Comparison of ENCODE assay signal across 8 cellular contexts in genomic region chr16:369866-370436, GRCh38. TPM values are rescaled to one million over a fixed set of nuclear protein-coding genes. Genes with fewer than 3 reads are reported as not detected.
A peak's percentile ranks its signal among the peaks of the same experiment; 100 is the strongest.
DNase-seq lines count a peak whose midpoint lies in the region; ATAC-seq, FAIRE-seq and TF ChIP-seq lines count a peak whose summit lies in the region.

No MANE protein-coding gene starts in this region.

- TF ChIP-seq EP300 in HepG2 (IDR thresholded peaks at IDR 0.05; ENCODE audit: low read depth in 2 of 2, low read length in 2 of 2) = no peak
- no peak for TF ChIP-seq EP300 in HepG2 (CRISPR knock-in tag; IDR thresholded peaks at IDR 0.05; ENCODE audit: borderline replicate concordance)

- peak overlapping the region; percentile 57 to 79 (median 75); a peak in 5 of 6 replicates for H3K4me3 ChIP-seq in HepG2 (replicated peaks in 1 of 3; ENCODE audit: insufficient read depth in 1 of 3, low read depth in 2 of 3, low read length in 3 of 3)
- H3K4me3 ChIP-seq in uterus = peak overlapping the region; percentile 41 to 52

- in situ Hi-C loops in HepG2 (cut with HindIII; ENCODE audit: extremely low pct_ligation_motif_present, low pct_unique_long_range_greater_than_20kb) = no loop called here

- H3K27me3 ChIP-seq in HepG2 (ENCODE audit: control insufficient read depth in 1 of 2, insufficient read depth in 2 of 2, low read length in 2 of 2) = no peaks in the 10 kb centered on the region
- H3K27me3 ChIP-seq in uterus = no peaks in the 10 kb centered on the region

- peaks cover 4% of the 10 kb centered on the region for H3K36me3 Mint-ChIP-seq in activated naive CD4-positive, alpha-beta T cell treated with anti-CD3 and anti-CD28 coated beads for 36 hours (ENCODE audit: low read depth)
- H3K36me3 Mint-ChIP-seq in activated naive CD4-positive, alpha-beta T cell treated with anti-CD3 and anti-CD28 coated beads, Interleukin-2, amount 50 U/mL, for 72 hours = no peaks in the 10 kb centered on the region
- H3K36me3 Mint-ChIP-seq in MCF 10A (ENCODE audit: insufficient read depth, unreplicated experiment) = peaks cover 23% of the 10 kb centered on the region

- intact Hi-C loops in activated naive CD4-positive, alpha-beta T cell treated with anti-CD3 and anti-CD28 coated beads for 36 hours (cut with micrococcal nuclease) = loop anchor here (1.0 to 2.0 kb wide), 3 partner anchors 10 to 31 kb away; partner anchors contain the start of gene DECR2
- intact Hi-C loops in MCF 10A (cut with micrococcal nuclease) = no loop called here
- intact Hi-C loops in HepG2 (cut with micrococcal nuclease; ENCODE audit: unreplicated experiment) = no loop called here
- intact Hi-C loops in uterus (cut with DNase I; ENCODE audit: low total_unique reads) = no loop called here

- no peak overlapping the region for H3K27ac Mint-ChIP-seq in activated naive CD4-positive, alpha-beta T cell treated with anti-CD3 and anti-CD28 coated beads for 36 hours
- H3K27ac Mint-ChIP-seq in activated naive CD4-positive, alpha-beta T cell treated with anti-CD3 and anti-CD28 coated beads, Interleukin-2, amount 50 U/mL, for 72 hours = peak overlapping the region in 1 of 2 donors; percentile 94
- peak overlapping the region; percentile 90 for H3K27ac Mint-ChIP-seq in MCF 10A (ENCODE audit: low read depth, unreplicated experiment)

- H3K79me2 ChIP-seq in HepG2 (ENCODE audit: insufficient read depth, low read length) = peaks cover 6% of the 10 kb centered on the region

- no peaks in the 10 kb centered on the region for H4K20me1 ChIP-seq in HepG2 (ENCODE audit: insufficient read depth, low read length)

- TF ChIP-seq POLR2A in HepG2 (IDR thresholded peaks at IDR 0.05; ENCODE audit: insufficient read depth in 1 of 2, low read depth in 2 of 2, low read length in 2 of 2) (no peak), uterus (IDR thresholded peaks at IDR 0.05) (no peak)

- POLR2A ChIA-PET in MCF 10A (lab: Yijun Ruan, JAX) = interaction anchor here (0.6 to 1.6 kb wide), 7 partner anchors 9 to 157 kb away, joined by 3 to 13 read pairs (median 4); partner anchors contain the start of genes AXIN1, CAPN15, FAM234A and PGAP6
- POLR2A ChIA-PET in HepG2 (lab: Yijun Ruan, JAX) = interaction anchor here (0.6 to 2.8 kb wide), 6 partner anchors 8 to 311 kb away, joined by 3 to 27 read pairs (median 6); partner anchors contain the start of genes AXIN1, DECR2, FAM234A and PGAP6

- H2AFZ ChIP-seq in HepG2 (ENCODE audit: low read length) = no peak overlapping the region

- no peak for TF ChIP-seq RAD21 in HepG2 (CRISPR knock-in tag; IDR thresholded peaks at IDR 0.05)

- peaks cover 14% of the 10 kb centered on the region for H3K4me1 Mint-ChIP-seq in activated naive CD4-positive, alpha-beta T cell treated with anti-CD3 and anti-CD28 coated beads for 36 hours (ENCODE audit: low read depth)
- no peaks in the 10 kb centered on the region for H3K4me1 Mint-ChIP-seq in MCF 10A (ENCODE audit: insufficient read depth, unreplicated experiment)

- BruUV-seq in MCF 10A (replicated peaks; lab: Mats Ljungman, UMichigan) = no TSS peak
- no TSS peak for BruUV-seq in HepG2 (replicated peaks; lab: Mats Ljungman, UMichigan)

- no peak for ATAC-seq in activated naive CD4-positive, alpha-beta T cell treated with anti-CD3 and anti-CD28 coated beads, Interleukin-2, amount 50 U/mL, for 72 hours
- ATAC-seq in HepG2 = peak; percentile 62
- no peak for ATAC-seq in GM21717 (IDR thresholded peaks at IDR 0.05; ENCODE audit: unreplicated experiment)

- H3K27me3 Mint-ChIP-seq in activated naive CD4-positive, alpha-beta T cell treated with anti-CD3 and anti-CD28 coated beads for 36 hours (ENCODE audit: low read depth) = no peaks in the 10 kb centered on the region
- H3K27me3 Mint-ChIP-seq in MCF 10A (ENCODE audit: insufficient read depth, unreplicated experiment) = no peaks in the 10 kb centered on the region

- H3K9me3 ChIP-seq in HepG2 (ENCODE audit: low read length) = no peaks in the 10 kb centered on the region
- no peaks in the 10 kb centered on the region for H3K9me3 ChIP-seq in uterus

- H3K9ac ChIP-seq in HepG2 (ENCODE audit: insufficient read depth, low read depth, low read length) = peak overlapping the region; percentile 56

- H3K27ac ChIP-seq in HepG2 (ENCODE audit: extremely low read length, insufficient read depth, low read length) (no peak overlapping the region), uterus (no peak overlapping the region)

- peak overlapping the region; percentile 86 for H3K4me2 ChIP-seq in HepG2 (ENCODE audit: low read depth, low read length)

- 10% methylated on average over 33 of the region's 44 CpGs for WGBS in HepG2 (ENCODE audit: low lambda C conversion rate)

- H3K36me3 ChIP-seq in HepG2 (replicated peaks in 1 of 2; ENCODE audit: control insufficient read depth in 1 of 2, insufficient read depth in 2 of 2, low read length in 2 of 2) (peaks cover 12 to 36% of the 10 kb centered on the region in 2 experiments; a peak in 4 of 5 replicates), uterus (no peaks in the 10 kb centered on the region)

- peaks cover 30% of the 10 kb centered on the region for H3K4me1 ChIP-seq in HepG2 (ENCODE audit: insufficient read depth, low read length)
- H3K4me1 ChIP-seq in uterus = peaks cover 4 to 11% of the 10 kb centered on the region in 2 donors

- no peaks in the 10 kb centered on the region for H3K9me3 Mint-ChIP-seq in activated naive CD4-positive, alpha-beta T cell treated with anti-CD3 and anti-CD28 coated beads for 36 hours
- H3K9me3 Mint-ChIP-seq in activated naive CD4-positive, alpha-beta T cell treated with anti-CD3 and anti-CD28 coated beads, Interleukin-2, amount 50 U/mL, for 72 hours = no peaks in the 10 kb centered on the region
- H3K9me3 Mint-ChIP-seq in MCF 10A (ENCODE audit: unreplicated experiment) = no peaks in the 10 kb centered on the region

- DNase-seq in activated naive CD4-positive, alpha-beta T cell treated with anti-CD3 and anti-CD28 coated beads for 36 hours = no peak
- DNase-seq in activated naive CD4-positive, alpha-beta T cell treated with anti-CD3 and anti-CD28 coated beads, Interleukin-2, amount 50 U/mL, for 72 hours (ENCODE audit: low spot score in 2 of 2) = no peak
- DNase-seq in MCF 10A (ENCODE audit: unreplicated experiment) = peak; percentile 28
- DNase-seq in HepG2 (ENCODE audit: low spot score) = no peak
- DNase-seq in uterus = no peak
- no peak for DNase-seq in activated CD8-positive, alpha-beta memory T cell treated with anti-CD3 and anti-CD28 coated beads for 24 hours
- DNase-seq in retina = no peak

- CTCF ChIA-PET in activated naive CD4-positive, alpha-beta T cell treated with anti-CD3 and anti-CD28 coated beads for 36 hours (lab: Charles Lee) = interaction anchor here (1.6 to 1.7 kb wide), 2 partner anchors 8 to 11 kb away, joined by 5 to 9 read pairs; no protein-coding TSS in a partner anchor
- CTCF ChIA-PET in MCF 10A (lab: Yijun Ruan, JAX) = interaction anchor here (0.6 kb wide), 1 partner anchor 332 kb away, joined by 3 read pairs; no protein-coding TSS in a partner anchor
- CTCF ChIA-PET in HepG2 (lab: Yijun Ruan, JAX; ENCODE audit: low intra/inter-chr PET ratio, low total read pairs) = no interaction called here

- FAIRE-seq in HepG2 (lab: Jason Lieb, UNC) = no peak

- TF ChIP-seq CTCF in MCF 10A (IDR thresholded peaks at IDR 0.05; ENCODE audit: unreplicated experiment) (no peak), HepG2 (CRISPR knock-in tag; IDR thresholded peaks at IDR 0.05) (no peak), uterus (IDR thresholded peaks at IDR 0.05) (no peak)

- peak overlapping the region; percentile 58 for H3K4me3 Mint-ChIP-seq in activated naive CD4-positive, alpha-beta T cell treated with anti-CD3 and anti-CD28 coated beads for 36 hours
- peak overlapping the region; percentile 81 for H3K4me3 Mint-ChIP-seq in MCF 10A (ENCODE audit: unreplicated experiment)

RNA-seq across cellular contexts. Expression of gene MRPL28, which starts 0.4 kb away (rescaled TPM):
- total RNA-seq in activated naive CD4-positive, alpha-beta T cell treated with anti-CD3 and anti-CD28 coated beads for 36 hours = 10 to 100 TPM; 68.3 to 74.0 TPM
- 10 to 100 TPM; 77.9 to 97.7 TPM for total RNA-seq in activated naive CD4-positive, alpha-beta T cell treated with anti-CD3 and anti-CD28 coated beads, Interleukin-2, amount 50 U/mL, for 72 hours
- 105 and 121 TPM in 2 replicates for total RNA-seq in MCF 10A (2022)
- total RNA-seq in HepG2 (2016; rRNA removed; fragmentation: Illumina TruSeq; extraction: Trizol) = 114 and 128 TPM in 2 replicates
- total RNA-seq in HepG2 (2016; cell fraction: cytosol; rRNA removed; fragmentation: Illumina TruSeq; extraction: Trizol; ENCODE audit: low read depth) = 30.5 and 32.3 TPM in 2 replicates
- 115 and 131 TPM in 2 replicates for total RNA-seq in HepG2 (2016; cell fraction: insoluble cytoplasmic fraction; rRNA removed; fragmentation: Illumina TruSeq; extraction: Trizol)
- total RNA-seq in HepG2 (2016; cell fraction: membrane; rRNA removed; fragmentation: Illumina TruSeq; extraction: Trizol) = 36.8 and 38.6 TPM in 2 replicates
- 35.6 and 38.6 TPM in 2 replicates for total RNA-seq in HepG2 (2016; cell fraction: nucleus; rRNA removed; fragmentation: Illumina TruSeq; extraction: Trizol)
- 121 and 135 TPM in 2 replicates for polyA plus RNA-seq in HepG2 (2011; rRNA removed)
- polyA plus RNA-seq in HepG2 (2011; cell fraction: cytosol; rRNA removed) = 141 and 211 TPM in 2 replicates
- polyA plus RNA-seq in HepG2 (2011; cell fraction: nucleus; rRNA removed) = 65.0 and 69.2 TPM in 2 replicates
- polyA plus RNA-seq in HepG2 (2012) = 50.0 and 56.2 TPM in 2 replicates
- 35.7 and 36.6 TPM in 2 replicates for polyA plus RNA-seq in HepG2 (2016; cell fraction: cytosol; fragmentation: Illumina TruSeq; extraction: Trizol; ENCODE audit: low read depth)
- 162 and 166 TPM in 2 replicates for polyA plus RNA-seq in HepG2 (2016; cell fraction: insoluble cytoplasmic fraction; fragmentation: Illumina TruSeq; extraction: Trizol; ENCODE audit: low read depth)
- polyA plus RNA-seq in HepG2 (2016; cell fraction: membrane; fragmentation: Illumina TruSeq; extraction: Trizol; ENCODE audit: low read depth) = 35.5 and 36.2 TPM in 2 replicates
- 85.4 and 90.0 TPM in 2 replicates for polyA plus RNA-seq in HepG2 (2016; cell fraction: nucleus; fragmentation: Illumina TruSeq; extraction: Trizol; ENCODE audit: insufficient read depth, low read depth)
- 51.3 and 73.8 TPM in 2 replicates for polyA minus RNA-seq in HepG2 (2011; rRNA and poly(A)+ RNA removed; ENCODE audit: low replicate concordance)
- polyA minus RNA-seq in HepG2 (2011; cell fraction: cytosol; rRNA and poly(A)+ RNA removed) = 29.4 and 29.5 TPM in 2 replicates
- polyA minus RNA-seq in HepG2 (2011; cell fraction: nucleus; rRNA and poly(A)+ RNA removed) = 10.2 and 13.2 TPM in 2 replicates
- 10 to 100 TPM; 32.4 to 97.3 (median 50.1) TPM for total RNA-seq in uterus

RNA-seq across cellular contexts. Expression of gene PGAP6, which starts 11.8 kb away (rescaled TPM):
- total RNA-seq in activated naive CD4-positive, alpha-beta T cell treated with anti-CD3 and anti-CD28 coated beads for 36 hours = 10 to 100 TPM; 19.9 to 20.9 TPM
- 10 to 100 TPM; 18.5 to 46.1 TPM for total RNA-seq in activated naive CD4-positive, alpha-beta T cell treated with anti-CD3 and anti-CD28 coated beads, Interleukin-2, amount 50 U/mL, for 72 hours
- total RNA-seq in MCF 10A (2022) (18.3 and 23.9 TPM in 2 replicates), HepG2 (2016; rRNA removed; fragmentation: Illumina TruSeq; extraction: Trizol) (33.7 and 52.7 TPM in 2 replicates), uterus (10 to 100 TPM; 10.6 to 36.2 (median 12.8) TPM)
- total RNA-seq in HepG2 (2016; cell fraction: cytosol; rRNA removed; fragmentation: Illumina TruSeq; extraction: Trizol; ENCODE audit: low read depth) = 52.2 and 54.4 TPM in 2 replicates
- 27.1 and 52.1 TPM in 2 replicates for total RNA-seq in HepG2 (2016; cell fraction: insoluble cytoplasmic fraction; rRNA removed; fragmentation: Illumina TruSeq; extraction: Trizol)
- total RNA-seq in HepG2 (2016; cell fraction: membrane; rRNA removed; fragmentation: Illumina TruSeq; extraction: Trizol) = 108 and 112 TPM in 2 replicates
- total RNA-seq in HepG2 (2016; cell fraction: nucleus; rRNA removed; fragmentation: Illumina TruSeq; extraction: Trizol) = 36.6 and 38.8 TPM in 2 replicates
- polyA plus RNA-seq in HepG2 (2011; rRNA removed) = 136 and 192 TPM in 2 replicates
- 183 and 222 TPM in 2 replicates for polyA plus RNA-seq in HepG2 (2011; cell fraction: cytosol; rRNA removed)
- polyA plus RNA-seq in HepG2 (2011; cell fraction: nucleus; rRNA removed) = 308 and 324 TPM in 2 replicates
- 54.7 and 75.9 TPM in 2 replicates for polyA plus RNA-seq in HepG2 (2012)
- 90.3 and 94.2 TPM in 2 replicates for polyA plus RNA-seq in HepG2 (2016; cell fraction: cytosol; fragmentation: Illumina TruSeq; extraction: Trizol; ENCODE audit: low read depth)
- polyA plus RNA-seq in HepG2 (2016; cell fraction: insoluble cytoplasmic fraction; fragmentation: Illumina TruSeq; extraction: Trizol; ENCODE audit: low read depth) = 43.3 and 54.7 TPM in 2 replicates
- 117 and 127 TPM in 2 replicates for polyA plus RNA-seq in HepG2 (2016; cell fraction: membrane; fragmentation: Illumina TruSeq; extraction: Trizol; ENCODE audit: low read depth)
- polyA plus RNA-seq in HepG2 (2016; cell fraction: nucleus; fragmentation: Illumina TruSeq; extraction: Trizol; ENCODE audit: insufficient read depth, low read depth) = 107 and 123 TPM in 2 replicates
- polyA minus RNA-seq in HepG2 (2011; rRNA and poly(A)+ RNA removed; ENCODE audit: low replicate concordance) = 53.1 and 397 TPM in 2 replicates
- polyA minus RNA-seq in HepG2 (2011; cell fraction: cytosol; rRNA and poly(A)+ RNA removed) = 61.4 and 63.3 TPM in 2 replicates
- polyA minus RNA-seq in HepG2 (2011; cell fraction: nucleus; rRNA and poly(A)+ RNA removed) = 26.0 and 48.0 TPM in 2 replicates

RNA-seq across cellular contexts. Expression of gene AXIN1, which starts 17.4 kb away (rescaled TPM):
- total RNA-seq in activated naive CD4-positive, alpha-beta T cell treated with anti-CD3 and anti-CD28 coated beads for 36 hours = 10 to 100 TPM; 17.5 to 17.9 TPM
- 10 to 100 TPM; 21.4 to 22.8 TPM for total RNA-seq in activated naive CD4-positive, alpha-beta T cell treated with anti-CD3 and anti-CD28 coated beads, Interleukin-2, amount 50 U/mL, for 72 hours
- total RNA-seq in MCF 10A (2022) = 37.0 and 43.7 TPM in 2 replicates
- total RNA-seq in HepG2 (2016; rRNA removed; fragmentation: Illumina TruSeq; extraction: Trizol) = 18.8 and 24.0 TPM in 2 replicates
- total RNA-seq in HepG2 (2016; cell fraction: cytosol; rRNA removed; fragmentation: Illumina TruSeq; extraction: Trizol; ENCODE audit: low read depth) = 17.0 and 18.3 TPM in 2 replicates
- 14.2 and 23.9 TPM in 2 replicates for total RNA-seq in HepG2 (2016; cell fraction: insoluble cytoplasmic fraction; rRNA removed; fragmentation: Illumina TruSeq; extraction: Trizol)
- 32.6 and 32.8 TPM in 2 replicates for total RNA-seq in HepG2 (2016; cell fraction: membrane; rRNA removed; fragmentation: Illumina TruSeq; extraction: Trizol)
- 14.9 and 17.5 TPM in 2 replicates for total RNA-seq in HepG2 (2016; cell fraction: nucleus; rRNA removed; fragmentation: Illumina TruSeq; extraction: Trizol)
- 26.0 and 28.5 TPM in 2 replicates for polyA plus RNA-seq in HepG2 (2011; rRNA removed)
- 37.0 and 44.7 TPM in 2 replicates for polyA plus RNA-seq in HepG2 (2011; cell fraction: cytosol; rRNA removed)
- polyA plus RNA-seq in HepG2 (2011; cell fraction: nucleus; rRNA removed) = 55.4 and 62.8 TPM in 2 replicates
- polyA plus RNA-seq in HepG2 (2012) = 28.4 and 30.4 TPM in 2 replicates
- polyA plus RNA-seq in HepG2 (2016; cell fraction: cytosol; fragmentation: Illumina TruSeq; extraction: Trizol; ENCODE audit: low read depth) = 8.5 and 8.8 TPM in 2 replicates
- 19.0 and 24.8 TPM in 2 replicates for polyA plus RNA-seq in HepG2 (2016; cell fraction: insoluble cytoplasmic fraction; fragmentation: Illumina TruSeq; extraction: Trizol; ENCODE audit: low read depth)
- polyA plus RNA-seq in HepG2 (2016; cell fraction: membrane; fragmentation: Illumina TruSeq; extraction: Trizol; ENCODE audit: low read depth) = 22.0 and 23.4 TPM in 2 replicates
- polyA plus RNA-seq in HepG2 (2016; cell fraction: nucleus; fragmentation: Illumina TruSeq; extraction: Trizol; ENCODE audit: insufficient read depth, low read depth) = 30.6 and 31.6 TPM in 2 replicates
- polyA minus RNA-seq in HepG2 (2011; rRNA and poly(A)+ RNA removed; ENCODE audit: low replicate concordance) = 10.4 and 24.0 TPM in 2 replicates
- 21.4 and 23.6 TPM in 2 replicates for polyA minus RNA-seq in HepG2 (2011; cell fraction: cytosol; rRNA and poly(A)+ RNA removed)
- 14.3 and 15.7 TPM in 2 replicates for polyA minus RNA-seq in HepG2 (2011; cell fraction: nucleus; rRNA and poly(A)+ RNA removed)
- 10 to 100 TPM in 3 of 4 donors, 1 to 10 TPM in 1; 6.2 to 23.6 (median 19.9) TPM for total RNA-seq in uterus

RNA-seq across cellular contexts. Expression of gene NME4, which starts 27.0 kb away (rescaled TPM):
- 10 to 100 TPM; 86.7 to 87.0 TPM for total RNA-seq in activated naive CD4-positive, alpha-beta T cell treated with anti-CD3 and anti-CD28 coated beads for 36 hours
- total RNA-seq in activated naive CD4-positive, alpha-beta T cell treated with anti-CD3 and anti-CD28 coated beads, Interleukin-2, amount 50 U/mL, for 72 hours = 10 to 100 TPM; 15.6 to 58.4 TPM
- total RNA-seq in MCF 10A (2022) (71.9 and 76.8 TPM in 2 replicates), HepG2 (2016; rRNA removed; fragmentation: Illumina TruSeq; extraction: Trizol) (82.8 and 121 TPM in 2 replicates), uterus (10 to 100 TPM; 37.3 to 77.6 (median 62.2) TPM)
- total RNA-seq in HepG2 (2016; cell fraction: cytosol; rRNA removed; fragmentation: Illumina TruSeq; extraction: Trizol; ENCODE audit: low read depth) = 711 and 716 TPM in 2 replicates
- 79.6 and 119 TPM in 2 replicates for total RNA-seq in HepG2 (2016; cell fraction: insoluble cytoplasmic fraction; rRNA removed; fragmentation: Illumina TruSeq; extraction: Trizol)
- total RNA-seq in HepG2 (2016; cell fraction: membrane; rRNA removed; fragmentation: Illumina TruSeq; extraction: Trizol) = 463 and 513 TPM in 2 replicates
- 47.7 and 52.8 TPM in 2 replicates for total RNA-seq in HepG2 (2016; cell fraction: nucleus; rRNA removed; fragmentation: Illumina TruSeq; extraction: Trizol)
- 263 and 275 TPM in 2 replicates for polyA plus RNA-seq in HepG2 (2011; rRNA removed)
- 199 and 344 TPM in 2 replicates for polyA plus RNA-seq in HepG2 (2011; cell fraction: cytosol; rRNA removed)
- 245 and 274 TPM in 2 replicates for polyA plus RNA-seq in HepG2 (2011; cell fraction: nucleus; rRNA removed)
- polyA plus RNA-seq in HepG2 (2012) = 136 and 145 TPM in 2 replicates
- polyA plus RNA-seq in HepG2 (2016; cell fraction: cytosol; fragmentation: Illumina TruSeq; extraction: Trizol; ENCODE audit: low read depth) = 1,773 and 1,829 TPM in 2 replicates
- 189 and 200 TPM in 2 replicates for polyA plus RNA-seq in HepG2 (2016; cell fraction: insoluble cytoplasmic fraction; fragmentation: Illumina TruSeq; extraction: Trizol; ENCODE audit: low read depth)
- polyA plus RNA-seq in HepG2 (2016; cell fraction: membrane; fragmentation: Illumina TruSeq; extraction: Trizol; ENCODE audit: low read depth) = 997 and 1,012 TPM in 2 replicates
- 195 and 217 TPM in 2 replicates for polyA plus RNA-seq in HepG2 (2016; cell fraction: nucleus; fragmentation: Illumina TruSeq; extraction: Trizol; ENCODE audit: insufficient read depth, low read depth)
- polyA minus RNA-seq in HepG2 (2011; rRNA and poly(A)+ RNA removed; ENCODE audit: low replicate concordance) = 21.3 and 147 TPM in 2 replicates
- 51.2 and 63.8 TPM in 2 replicates for polyA minus RNA-seq in HepG2 (2011; cell fraction: cytosol; rRNA and poly(A)+ RNA removed)
- polyA minus RNA-seq in HepG2 (2011; cell fraction: nucleus; rRNA and poly(A)+ RNA removed) = 27.2 and 27.9 TPM in 2 replicates

RNA-seq across cellular contexts. Expression of gene DECR2, which starts 31.7 kb away (rescaled TPM):
- 1 to 10 TPM; 8.9 to 9.6 TPM for total RNA-seq in activated naive CD4-positive, alpha-beta T cell treated with anti-CD3 and anti-CD28 coated beads for 36 hours
- total RNA-seq in activated naive CD4-positive, alpha-beta T cell treated with anti-CD3 and anti-CD28 coated beads, Interleukin-2, amount 50 U/mL, for 72 hours = 10 to 100 TPM; 12.6 to 14.6 TPM
- total RNA-seq in MCF 10A (2022) (29.0 and 37.2 TPM in 2 replicates), HepG2 (2016; rRNA removed; fragmentation: Illumina TruSeq; extraction: Trizol) (27.8 and 36.3 TPM in 2 replicates), uterus (100 to 1,000 TPM in 1 of 4 donors, 10 to 100 TPM in 3; 10.6 to 106 (median 31.9) TPM)
- 22.1 and 28.4 TPM in 2 replicates for total RNA-seq in HepG2 (2016; cell fraction: cytosol; rRNA removed; fragmentation: Illumina TruSeq; extraction: Trizol; ENCODE audit: low read depth)
- 28.1 and 37.2 TPM in 2 replicates for total RNA-seq in HepG2 (2016; cell fraction: insoluble cytoplasmic fraction; rRNA removed; fragmentation: Illumina TruSeq; extraction: Trizol)
- total RNA-seq in HepG2 (2016; cell fraction: membrane; rRNA removed; fragmentation: Illumina TruSeq; extraction: Trizol) = 22.1 and 27.1 TPM in 2 replicates
- 34.5 and 35.9 TPM in 2 replicates for total RNA-seq in HepG2 (2016; cell fraction: nucleus; rRNA removed; fragmentation: Illumina TruSeq; extraction: Trizol)
- polyA plus RNA-seq in HepG2 (2011; rRNA removed) = 44.6 and 51.2 TPM in 2 replicates
- 29.5 and 53.6 TPM in 2 replicates for polyA plus RNA-seq in HepG2 (2011; cell fraction: cytosol; rRNA removed)
- 220 and 244 TPM in 2 replicates for polyA plus RNA-seq in HepG2 (2011; cell fraction: nucleus; rRNA removed)
- polyA plus RNA-seq in HepG2 (2012) = 22.1 and 23.1 TPM in 2 replicates
- polyA plus RNA-seq in HepG2 (2016; cell fraction: cytosol; fragmentation: Illumina TruSeq; extraction: Trizol; ENCODE audit: low read depth) = 13.3 and 15.1 TPM in 2 replicates
- 31.8 and 35.2 TPM in 2 replicates for polyA plus RNA-seq in HepG2 (2016; cell fraction: insoluble cytoplasmic fraction; fragmentation: Illumina TruSeq; extraction: Trizol; ENCODE audit: low read depth)
- 19.1 and 19.5 TPM in 2 replicates for polyA plus RNA-seq in HepG2 (2016; cell fraction: membrane; fragmentation: Illumina TruSeq; extraction: Trizol; ENCODE audit: low read depth)
- 124 and 131 TPM in 2 replicates for polyA plus RNA-seq in HepG2 (2016; cell fraction: nucleus; fragmentation: Illumina TruSeq; extraction: Trizol; ENCODE audit: insufficient read depth, low read depth)
- polyA minus RNA-seq in HepG2 (2011; rRNA and poly(A)+ RNA removed; ENCODE audit: low replicate concordance) = 15.9 and 53.9 TPM in 2 replicates
- 17.0 and 17.7 TPM in 2 replicates for polyA minus RNA-seq in HepG2 (2011; cell fraction: cytosol; rRNA and poly(A)+ RNA removed)
- 25.4 and 25.9 TPM in 2 replicates for polyA minus RNA-seq in HepG2 (2011; cell fraction: nucleus; rRNA and poly(A)+ RNA removed)
